ENCODE assay signal across 2 cellular contexts in genomic region chr3:75294124-75294523, GRCh38.
TF ChIP-seq lines count a peak whose summit lies in the region.

No MANE protein-coding gene starts in this region.

TF ChIP-seq in IMR-90, 13 proteins besides CTCF, POLR2A, EP300 and RAD21 (continued from another document):
- no peak for TF ChIP-seq ELK1 (IDR thresholded peaks at IDR 0.05; ENCODE audit: borderline replicate concordance, low read depth, low read length)
- no peak for TF ChIP-seq USF2 (IDR thresholded peaks at IDR 0.05; ENCODE audit: low read depth, low read length)
- no peak for TF ChIP-seq BHLHE40 (IDR thresholded peaks at IDR 0.05; ENCODE audit: low read depth, low read length)
- no peak for TF ChIP-seq CEBPB (IDR thresholded peaks at IDR 0.05; ENCODE audit: low read depth, low read length)
- no peak for TF ChIP-seq MAFK (IDR thresholded peaks at IDR 0.05; ENCODE audit: low read depth, low read length)
- no peak for TF ChIP-seq RFX5 (IDR thresholded peaks at IDR 0.05; ENCODE audit: low read depth, low read length)
- peak; percentile 84 for TF ChIP-seq SMC3 (IDR thresholded peaks at IDR 0.05; ENCODE audit: low read depth, low read length)
- TF ChIP-seq CHD1 (IDR thresholded peaks at IDR 0.05; ENCODE audit: low read depth, low read length): no peak
- TF ChIP-seq MXI1 (IDR thresholded peaks at IDR 0.05; ENCODE audit: borderline replicate concordance, low read depth, low read length): no peak
- TF ChIP-seq FOS (IDR thresholded peaks at IDR 0.05; ENCODE audit: low read depth, low read length): 0 out of 2 replicates have a peak, but pooled peaks have one; percentile 13
- no peak for TF ChIP-seq MAZ (IDR thresholded peaks at IDR 0.05; ENCODE audit: borderline replicate concordance, low read depth, low read length)

TF ChIP-seq in GM12878, 131 proteins besides CTCF, POLR2A, EP300 and RAD21 (continued from another document):
- no peak for TF ChIP-seq IRF3 (IDR thresholded peaks at IDR 0.05)
- no peak for TF ChIP-seq RELA (IDR thresholded peaks at IDR 0.05; ENCODE audit: borderline replicate concordance, partially characterized antibody)
- no peak for TF ChIP-seq WRNIP1 (IDR thresholded peaks at IDR 0.05; ENCODE audit: borderline replicate concordance, low read depth, low read length)
- TF ChIP-seq SIX5 (IDR thresholded peaks at IDR 0.05; ENCODE audit: low read depth, low read length, severe bottlenecking): no peak
- peak; percentile 36; the same call in 1 of the 2 replicates for TF ChIP-seq SMC3 (IDR thresholded peaks at IDR 0.05; ENCODE audit: borderline replicate concordance, low read length)
